ENCODE assay signal across 8 cellular contexts in the genomic region with DNA sequence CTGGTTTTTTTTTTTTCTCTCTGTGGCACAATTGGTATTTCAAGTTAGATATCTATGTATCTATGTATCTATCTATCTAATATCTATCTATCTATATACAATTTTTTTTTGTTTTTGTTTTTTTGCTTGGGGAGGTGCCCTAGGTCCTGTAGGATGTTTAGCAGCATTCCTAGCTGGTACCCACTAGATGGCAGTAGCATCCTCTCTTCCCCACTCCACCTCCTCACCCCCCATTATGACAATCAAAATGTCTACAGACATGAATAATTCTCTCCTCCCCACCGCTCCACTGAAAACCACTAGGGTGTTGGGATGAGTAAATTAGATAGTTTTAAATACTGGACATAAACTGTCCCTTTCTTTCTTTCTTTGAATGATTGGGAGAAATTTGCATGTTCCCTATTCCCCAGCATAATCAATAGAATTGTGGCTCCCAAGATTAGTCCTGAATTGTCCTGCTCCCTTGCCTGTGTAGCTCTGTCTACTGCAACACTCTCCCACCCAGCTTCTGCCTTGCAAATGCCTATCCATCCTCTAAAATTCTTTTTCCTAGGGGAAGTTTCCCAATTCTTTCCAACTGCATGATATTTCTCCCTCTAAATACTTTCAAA.
DNase-seq lines count a peak whose midpoint lies in the region; FAIRE-seq and TF ChIP-seq lines count a peak whose summit lies in the region.

No MANE protein-coding gene starts in this region.

- H3K14ac ChIP-seq in mesenchymal stem cell (ENCODE audit: low read length in 2 of 2), result no peak overlapping the region

- H2AFZ ChIP-seq in mesenchymal stem cell (ENCODE audit: low read depth, low read length), result no peak overlapping the region

- peak; percentile 83 for FAIRE-seq in H54 (lab: Jason Lieb, UNC)

- H3K4ac ChIP-seq in mesenchymal stem cell (ENCODE audit: low read depth in 1 of 2, low read length in 2 of 2), result no peak overlapping the region

- H3K4me2 ChIP-seq in mesenchymal stem cell (ENCODE audit: low read length, poor library complexity, severe bottlenecking), result peak overlapping the region; percentile 9

- H2BK120ac ChIP-seq in mesenchymal stem cell (ENCODE audit: low read depth, low read length), result no peak overlapping the region

- H3K9ac ChIP-seq in mesenchymal stem cell (ENCODE audit: low read length), result no peak overlapping the region

- H3K79me1 ChIP-seq in mesenchymal stem cell (replicated peaks; ENCODE audit: low read length, poor library complexity, severe bottlenecking), result no peaks in the 10 kb centered on the region

- no peak overlapping the region for H4K8ac ChIP-seq in mesenchymal stem cell (ENCODE audit: low read length)

- no peak overlapping the region for H2BK12ac ChIP-seq in mesenchymal stem cell (ENCODE audit: low read length in 2 of 2)

- H3K27ac Mint-ChIP-seq in brain, result no peak overlapping the region

- no peak overlapping the region for H3K4me3 Mint-ChIP-seq in brain

- no peak overlapping the region for H2BK5ac ChIP-seq in mesenchymal stem cell (ENCODE audit: low read depth, low read length, poor library complexity, severe bottlenecking)

- no peak for TF ChIP-seq POLR2A in H54 (IDR thresholded peaks at IDR 0.05; ENCODE audit: low read depth, low read length)

- no peak overlapping the region for H4K91ac ChIP-seq in mesenchymal stem cell (ENCODE audit: low read length)

- H3K4me1 ChIP-seq in mesenchymal stem cell (ENCODE audit: control insufficient read depth, insufficient read depth, low read depth, low read length) (no peaks in the 10 kb centered on the region), right atrium auricular region (no peaks in the 10 kb centered on the region)

- H3K9me3 Mint-ChIP-seq in brain, result no peaks in the 10 kb centered on the region

- no peaks in the 10 kb centered on the region for H3K36me3 ChIP-seq in mesenchymal stem cell (ENCODE audit: control insufficient read depth in 1 of 2, insufficient read depth in 2 of 2, low read depth in 1 of 2, low read length in 2 of 2)
- H3K36me3 ChIP-seq in right atrium auricular region, result no peaks in the 10 kb centered on the region

- H3K9me3 ChIP-seq in mesenchymal stem cell (ENCODE audit: control insufficient read depth, low read length) (no peaks in the 10 kb centered on the region), right atrium auricular region (no peaks in the 10 kb centered on the region)

- H3K4me3 ChIP-seq in mesenchymal stem cell (ENCODE audit: insufficient read depth in 1 of 2, low read depth in 1 of 2, low read length in 2 of 2), result no peak overlapping the region
- no peak overlapping the region for H3K4me3 ChIP-seq in right atrium auricular region

- DNase-seq in NCI-H1694 (lab: John Stamatoyannopoulos, UW), result peak; percentile 2
- no peak for DNase-seq in NCI-H1694 treated with DMSO at 0.1 percent for 48 hours (lab: John Stamatoyannopoulos, UW)
- peak; percentile 38 for DNase-seq in H54 (ENCODE audit: insufficient read length, low spot score)
- peak; percentile 64 for DNase-seq in NCI-H1105 treated with DMSO at 0.1 percent for 48 hours (lab: John Stamatoyannopoulos, UW)
- DNase-seq in mesenchymal stem cell, result peak; percentile 64
- DNase-seq in activated CD8-positive, alpha-beta memory T cell treated with anti-CD3 and anti-CD28 coated beads, Interleukin-2, amount 50 U/mL, for 48 hours, result no peak
- DNase-seq in right atrium auricular region (ENCODE audit: low spot score), result no peak

- H2AK5ac ChIP-seq in mesenchymal stem cell (ENCODE audit: low read length, severe bottlenecking), result no peak overlapping the region

- H3K18ac ChIP-seq in mesenchymal stem cell (ENCODE audit: low read depth in 1 of 2, low read length in 2 of 2), result no peak overlapping the region

- no peaks in the 10 kb centered on the region for H3K27me3 ChIP-seq in mesenchymal stem cell (ENCODE audit: control insufficient read depth in 1 of 2, insufficient read depth in 1 of 2, low read length in 2 of 2)
- no peaks in the 10 kb centered on the region for H3K27me3 ChIP-seq in right atrium auricular region

- H3K36me3 Mint-ChIP-seq in brain, result no peaks in the 10 kb centered on the region

- H3K4me1 Mint-ChIP-seq in brain, result no peaks in the 10 kb centered on the region

- peaks cover 7% of the 10 kb centered on the region for H3K27me3 Mint-ChIP-seq in brain

- no CpG with 5 or more reads among the region's 1 CpG for WGBS in mesenchymal stem cell

- H3K27ac ChIP-seq in mesenchymal stem cell (ENCODE audit: low read length, poor library complexity, severe bottlenecking) (no peak overlapping the region), right atrium auricular region (no peak overlapping the region)

- no peak overlapping the region for H3K23ac ChIP-seq in mesenchymal stem cell (ENCODE audit: low read length in 2 of 2)

- no peak overlapping the region for H2BK15ac ChIP-seq in mesenchymal stem cell (ENCODE audit: low read depth, poor library complexity, severe bottlenecking)

- TF ChIP-seq CTCF in brain (conservative IDR thresholded peaks at IDR 0.05) (peak; percentile 64 to 76), right atrium auricular region (IDR thresholded peaks at IDR 0.05) (peak in 1 of 2 donors; percentile 54)

Comparison
In these comparisons a context has a peak if more than half of its experiments do, and no peak if none do; other contexts are left out.
1. DNase-seq: peak in NCI-H1694 (single experiment), H54 (single experiment), NCI-H1105 treated with DMSO at 0.1 percent for 48 hours (single experiment) and mesenchymal stem cell (single experiment); none in NCI-H1694 treated with DMSO at 0.1 percent for 48 hours (single experiment), activated CD8-positive, alpha-beta memory T cell treated with anti-CD3 and anti-CD28 coated beads, Interleukin-2, amount 50 U/mL, for 48 hours (single experiment) and right atrium auricular region (single experiment).